9 cellular contexts compared by ENCODE assay signal in the genomic region with DNA sequence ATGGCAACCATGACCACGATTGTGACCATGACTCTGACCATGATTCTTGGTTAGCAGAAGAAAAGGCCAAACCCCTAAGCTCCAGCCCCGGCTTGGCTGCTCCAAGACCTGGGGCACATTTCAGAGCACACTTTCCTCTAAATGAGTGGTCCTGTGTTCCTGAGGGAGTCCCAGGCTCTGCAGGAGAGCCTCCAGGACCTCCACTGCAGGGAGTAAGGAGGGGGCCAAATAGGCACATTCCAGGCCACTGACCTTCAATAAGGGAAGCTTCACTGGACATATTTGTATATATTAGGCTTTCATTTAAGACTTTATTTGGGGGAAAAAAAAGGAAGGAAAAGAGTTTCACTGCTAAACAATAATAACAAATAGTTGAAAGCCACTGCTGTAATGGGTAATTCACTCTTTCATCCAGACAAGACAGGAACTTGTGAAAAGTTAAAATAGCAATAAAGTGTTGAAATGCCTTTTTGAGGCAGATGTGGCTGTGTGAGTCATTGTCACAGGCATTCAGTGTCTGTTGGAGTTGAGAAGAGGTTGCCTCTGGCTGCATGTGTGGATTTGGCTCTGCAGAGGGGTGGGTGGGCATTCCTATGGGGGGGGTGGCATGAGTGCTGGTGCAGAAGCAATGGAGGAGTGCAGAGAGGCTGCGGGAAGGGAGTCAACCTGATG.
A peak's percentile ranks its signal among the peaks of the same experiment; 100 is the strongest.
DNase-seq lines count a peak whose midpoint lies in the region; ATAC-seq and TF ChIP-seq lines count a peak whose summit lies in the region.
"Had no signal": no experiment of that assay in that cellular context is flagged by ENCODE, and none has a peak within 500 bp of the region (broad histone marks: within the 10 kb centered on the region; RNA-seq: fewer than 3 reads in every experiment).

No MANE protein-coding gene starts in this region.

- no peaks in the 10 kb centered on the region for H3K9me3 Mint-ChIP-seq in central memory CD8-positive, alpha-beta T cell

- H3K79me2 ChIP-seq in Loucy (ENCODE audit: insufficient read depth, low read length), result no peaks in the 10 kb centered on the region

- H2AFZ ChIP-seq in Loucy (ENCODE audit: low read length), result no peak overlapping the region

- H3K4me1 ChIP-seq in Loucy (ENCODE audit: insufficient read depth, low read length, poor library complexity, severe bottlenecking), result peaks cover 34% of the 10 kb centered on the region

- H3F3A ChIP-seq in Loucy (ENCODE audit: low read depth), result no peaks in the 10 kb centered on the region

- DNase-seq in Ammon's horn (ENCODE audit: low spot score) (peak; percentile 44), middle frontal gyrus (ENCODE audit: extremely low spot score, low spot score) (peak; percentile 35), activated T-cell treated with anti-CD3 and anti-CD28 coated beads for 4 hours (no peak)
- DNase-seq in central memory CD8-positive, alpha-beta T cell (ENCODE audit: low spot score in 2 of 2), result no peak
- DNase-seq in stimulated activated CD8-positive, alpha-beta memory T cell treated with anti-CD3 and anti-CD28 coated beads, Interleukin-4, amount 100 ng/mL, for 48 hours, result no peak
- DNase-seq: activated T-cell treated with anti-CD3 and anti-CD28 coated beads, Interleukin-2, amount 50 U/mL, for 72 hours had no signal

- ATAC-seq in central memory CD8-positive, alpha-beta T cell (replicated peaks; ENCODE audit: extremely low read depth, poor library complexity, severe bottlenecking), result peak; percentile 19
- no peak for ATAC-seq in HG03025 (IDR thresholded peaks at IDR 0.05; ENCODE audit: low FRiP score, unreplicated experiment)
- ATAC-seq in GM18858 (IDR thresholded peaks at IDR 0.05; ENCODE audit: unreplicated experiment), result no peak

- no peaks in the 10 kb centered on the region for H3K36me3 ChIP-seq in Loucy (ENCODE audit: insufficient read depth, low read length)

- TF ChIP-seq CTCF in Loucy (conservative IDR thresholded peaks at IDR 0.05; ENCODE audit: low read length), result no peak

- no peaks in the 10 kb centered on the region for H4K20me1 ChIP-seq in Loucy (ENCODE audit: insufficient read depth, low read length, poor library complexity, severe bottlenecking)

- H3K27me3 Mint-ChIP-seq in central memory CD8-positive, alpha-beta T cell, result no peaks in the 10 kb centered on the region

- no peaks in the 10 kb centered on the region for H3K27me3 ChIP-seq in Loucy (ENCODE audit: insufficient read depth, low read length, poor library complexity, severe bottlenecking)

- H3K36me3 Mint-ChIP-seq in central memory CD8-positive, alpha-beta T cell (ENCODE audit: insufficient read depth), result no peaks in the 10 kb centered on the region

- peak overlapping the region; percentile 56 for H3K4me2 ChIP-seq in Loucy (ENCODE audit: low read depth, low read length, poor library complexity, severe bottlenecking)

- peak overlapping the region; percentile 38 for H3K9ac ChIP-seq in Loucy (ENCODE audit: low read depth, low read length, poor library complexity, severe bottlenecking)

- no peaks in the 10 kb centered on the region for H3K9me3 ChIP-seq in Loucy (ENCODE audit: insufficient read depth, low read depth, low read length)

- H3K27ac Mint-ChIP-seq in central memory CD8-positive, alpha-beta T cell (ENCODE audit: low read depth), result peak overlapping the region; percentile 26
- H3K27ac Mint-ChIP-seq: activated T-cell treated with anti-CD3 and anti-CD28 coated beads, Interleukin-2, amount 50 U/mL, for 72 hours had no signal

- H3K4me3 Mint-ChIP-seq in central memory CD8-positive, alpha-beta T cell, result no peak overlapping the region
- H3K4me3 Mint-ChIP-seq: activated T-cell treated with anti-CD3 and anti-CD28 coated beads, Interleukin-2, amount 50 U/mL, for 72 hours had no signal

- H3K4me3 ChIP-seq in Loucy (ENCODE audit: low read length, poor library complexity, severe bottlenecking), result peak overlapping the region; percentile 13

- no peaks in the 10 kb centered on the region for H3K9me2 ChIP-seq in Loucy (replicated peaks; ENCODE audit: low read depth, low read length)

- H3K4me1 Mint-ChIP-seq in central memory CD8-positive, alpha-beta T cell, result peaks cover 44% of the 10 kb centered on the region

Comparison
In these comparisons a context has a peak if more than half of its experiments do, and no peak if none do; other contexts are left out.
1. DNase-seq: peak in Ammon's horn (single experiment) and middle frontal gyrus (single experiment); none in central memory CD8-positive, alpha-beta T cell (0 of 2), activated T-cell treated with anti-CD3 and anti-CD28 coated beads for 4 hours (single experiment) and stimulated activated CD8-positive, alpha-beta memory T cell treated with anti-CD3 and anti-CD28 coated beads, Interleukin-4, amount 100 ng/mL, for 48 hours (single experiment).